In genomic region chr15:38474155-38474757, GRCh38 we compare ENCODE assay signal across 1 cellular context.
TF ChIP-seq lines count a peak whose summit lies in the region.

No MANE protein-coding gene starts in this region.

TF ChIP-seq in HCT116, 20 proteins besides CTCF, POLR2A, EP300 and RAD21 (continued from another document):
- TF ChIP-seq CEBPB (IDR thresholded peaks at IDR 0.05; ENCODE audit: low read depth) (no peak), CBX3 (IDR thresholded peaks at IDR 0.05; ENCODE audit: low read depth) (no peak), POLR2AphosphoS5 (IDR thresholded peaks at IDR 0.05; ENCODE audit: low read depth, low read length) (no peak)
